In genomic region chr20:38251441-38251840, GRCh38 we compare ENCODE assay signal across 7 cellular contexts. TPM values are rescaled to one million over a fixed set of nuclear protein-coding genes. Genes with fewer than 3 reads are reported as not detected.
"Had no signal": no experiment of that assay in that cellular context is flagged by ENCODE, and none has a peak within 500 bp of the region (broad histone marks: within the 10 kb centered on the region; RNA-seq: fewer than 3 reads in every experiment).

No MANE protein-coding gene starts in this region.

RNA-seq across cellular contexts. Expression of gene KIAA1755, which starts 9.1 kb away (rescaled TPM):
- total RNA-seq: activated CD4-positive, alpha-beta memory T cell treated with anti-CD3 and anti-CD28 coated beads for 36 hours; activated CD4-positive, alpha-beta T cell treated with anti-CD3 and anti-CD28 coated beads, Interleukin-2, amount 10 ng/mL, durations not matched to agents 7 days and 5 days; activated naive CD4-positive, alpha-beta T cell treated with anti-CD3 and anti-CD28 coated beads, Interleukin-2, amount 50 U/mL, for 72 hours; activated T-cell treated with anti-CD3 and anti-CD28 coated beads, Interleukin-2, amount 50 U/mL, for 4 hours; T-cell had no signal

RNA-seq across cellular contexts. Expression of gene BPI, which starts 52.5 kb away (rescaled TPM):
- total RNA-seq: activated CD4-positive, alpha-beta memory T cell treated with anti-CD3 and anti-CD28 coated beads for 36 hours; activated CD4-positive, alpha-beta T cell treated with anti-CD3 and anti-CD28 coated beads, Interleukin-2, amount 10 ng/mL, durations not matched to agents 7 days and 5 days; activated naive CD4-positive, alpha-beta T cell treated with anti-CD3 and anti-CD28 coated beads, Interleukin-2, amount 50 U/mL, for 72 hours; activated T-cell treated with anti-CD3 and anti-CD28 coated beads, Interleukin-2, amount 50 U/mL, for 4 hours; astrocyte; PC-3; T-cell had no signal
